In the genomic region with DNA sequence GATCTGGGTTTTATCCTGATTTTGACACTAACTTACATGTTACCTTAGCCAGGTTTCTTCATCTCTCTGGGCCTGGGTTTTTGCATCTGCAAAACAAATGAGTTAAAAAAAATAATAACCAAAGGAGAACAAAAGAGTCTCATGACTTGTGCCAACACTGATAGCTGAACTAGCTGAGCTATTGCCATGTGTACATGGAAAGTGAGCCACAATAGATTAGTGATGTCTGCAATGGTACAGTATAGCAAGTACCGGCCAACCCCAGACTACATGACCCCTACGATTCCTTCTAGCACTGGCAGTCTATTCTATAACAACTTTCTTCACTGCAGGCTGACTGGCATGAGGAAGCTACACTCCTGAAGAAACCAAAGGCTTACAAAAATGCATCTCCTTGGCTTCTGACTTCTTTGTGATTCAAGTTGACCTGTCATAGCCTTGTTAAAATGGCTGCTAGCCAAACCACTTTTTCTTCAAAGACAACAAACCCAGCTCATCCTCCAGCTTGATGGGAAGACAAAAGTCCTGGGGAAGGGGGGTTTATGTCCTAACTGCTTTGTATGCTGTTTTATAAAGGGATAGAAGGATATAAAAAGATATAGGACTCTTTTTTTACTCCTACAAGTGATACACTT, we compare ENCODE assay signal across 20 cellular contexts.
DNase-seq lines count a peak whose midpoint lies in the region; ATAC-seq and TF ChIP-seq lines count a peak whose summit lies in the region.
"Had no signal": no experiment of that assay in that cellular context is flagged by ENCODE, and none has a peak within 500 bp of the region (broad histone marks: within the 10 kb centered on the region; RNA-seq: fewer than 3 reads in every experiment).

No MANE protein-coding gene starts in this region.

- TF ChIP-seq CTCF in OCI-LY3 (IDR thresholded peaks at IDR 0.05; ENCODE audit: low read depth, low read length) (no peak), CD14-positive monocyte (IDR thresholded peaks at IDR 0.05) (no peak)

- H3K27me3 Mint-ChIP-seq in CD8-positive, alpha-beta memory T cell = no peaks in the 10 kb centered on the region
- H3K27me3 Mint-ChIP-seq in CD14-positive monocyte (ENCODE audit: low read depth in 3 of 3) = peaks cover 0 to 2% (median 0%) of the 10 kb centered on the region in 3 donors
- H3K27me3 Mint-ChIP-seq: activated CD8-positive, alpha-beta T cell treated with anti-CD3 and anti-CD28 coated beads for 36 hours had no signal

- peak overlapping the region; percentile 65; the same call in 1 of the 2 replicates for H3K4me3 ChIP-seq in OCI-LY3 (ENCODE audit: low read length)
- H3K4me3 ChIP-seq in CD8-positive, alpha-beta memory T cell (ENCODE audit: low read length) = no peak overlapping the region
- H3K4me3 ChIP-seq: hepatocyte, lower lobe of right lung, neural progenitor cell, suprapubic skin had no signal

- DNase-seq in iris pigment epithelial cell (ENCODE audit: low read depth) = peak; percentile 36
- DNase-seq in CD8-positive, alpha-beta memory T cell = no peak
- DNase-seq in CD14-positive monocyte (ENCODE audit: low spot score) = no peak
- DNase-seq in activated T-cell treated with anti-CD3 and anti-CD28 coated beads, Interleukin-2, amount 50 U/mL, for 48 hours = no peak
- DNase-seq in globus pallidus (ENCODE audit: low spot score) = no peak
- DNase-seq: activated CD8-positive, alpha-beta T cell treated with anti-CD3 and anti-CD28 coated beads for 36 hours; activated naive CD4-positive, alpha-beta T cell treated with anti-CD3 and anti-CD28 coated beads for 36 hours; cerebellar nuclear complex; lower lobe of right lung; NCI-H1105 treated with DMSO at 0.1 percent for 48 hours; NCI-H526; SHP77; small intestine had no signal

- H4K20me1 ChIP-seq in OCI-LY3 (ENCODE audit: insufficient read depth, low read length) = no peaks in the 10 kb centered on the region

- no peaks in the 10 kb centered on the region for H3K4me1 Mint-ChIP-seq in CD8-positive, alpha-beta memory T cell
- peaks cover 13% of the 10 kb centered on the region for H3K4me1 Mint-ChIP-seq in CD14-positive monocyte

- peak overlapping the region; percentile 98 for H3K4me2 ChIP-seq in OCI-LY3 (ENCODE audit: low read length)
- H3K4me2 ChIP-seq: hepatocyte had no signal

- H3K79me2 ChIP-seq in OCI-LY3 (ENCODE audit: low read length) = no peaks in the 10 kb centered on the region
- H3K79me2 ChIP-seq: hepatocyte had no signal

- peak overlapping the region; percentile 40; the same call in 1 of the 2 replicates for H3K9ac ChIP-seq in OCI-LY3 (ENCODE audit: low read length)
- H3K9ac ChIP-seq: neural progenitor cell had no signal

- POLR2A ChIA-PET in CD8-positive, alpha-beta memory T cell (lab: Charles Lee) = no interaction called here

- H3K9me3 Mint-ChIP-seq in CD8-positive, alpha-beta memory T cell = no peaks in the 10 kb centered on the region
- H3K9me3 Mint-ChIP-seq in CD14-positive monocyte = no peaks in the 10 kb centered on the region
- H3K9me3 Mint-ChIP-seq: activated CD8-positive, alpha-beta T cell treated with anti-CD3 and anti-CD28 coated beads for 36 hours; activated naive CD4-positive, alpha-beta T cell treated with anti-CD3 and anti-CD28 coated beads for 36 hours; neural progenitor cell had no signal

- no peaks in the 10 kb centered on the region for H3K36me3 ChIP-seq in OCI-LY3 (replicated peaks; ENCODE audit: low read depth, low read length)
- H3K36me3 ChIP-seq in CD8-positive, alpha-beta memory T cell (ENCODE audit: insufficient read depth, low read length) = no peaks in the 10 kb centered on the region
- H3K36me3 ChIP-seq: lower lobe of right lung, neural progenitor cell, suprapubic skin had no signal

- peak overlapping the region; percentile 37; the same call in 1 of the 2 replicates for H2AFZ ChIP-seq in OCI-LY3 (ENCODE audit: low read depth, low read length)
- H2AFZ ChIP-seq: hepatocyte, neural progenitor cell had no signal

- no peaks in the 10 kb centered on the region for H3K27me3 ChIP-seq in OCI-LY3 (ENCODE audit: low read depth, low read length)
- H3K27me3 ChIP-seq in CD8-positive, alpha-beta memory T cell (ENCODE audit: insufficient read depth, low read length, poor library complexity, severe bottlenecking) = no peaks in the 10 kb centered on the region
- H3K27me3 ChIP-seq: hepatocyte, neural progenitor cell, suprapubic skin had no signal

- H3K9me3 ChIP-seq in OCI-LY3 (ENCODE audit: insufficient read depth, low read length) = no peaks in the 10 kb centered on the region
- H3K9me3 ChIP-seq in CD8-positive, alpha-beta memory T cell (ENCODE audit: low read length) = no peaks in the 10 kb centered on the region
- H3K9me3 ChIP-seq: lower lobe of right lung, suprapubic skin had no signal

- CTCF ChIA-PET in CD8-positive, alpha-beta memory T cell (lab: Charles Lee) = no interaction called here

- intact Hi-C loops in CD14-positive monocyte (cut with micrococcal nuclease) = no loop called here

- H3K4me3 Mint-ChIP-seq in CD8-positive, alpha-beta memory T cell = no peak overlapping the region
- H3K4me3 Mint-ChIP-seq in CD14-positive monocyte = no peak overlapping the region
- H3K4me3 Mint-ChIP-seq: activated CD8-positive, alpha-beta T cell treated with anti-CD3 and anti-CD28 coated beads for 36 hours; activated naive CD4-positive, alpha-beta T cell treated with anti-CD3 and anti-CD28 coated beads for 36 hours; neural progenitor cell had no signal

- ATAC-seq in GM18867 (IDR thresholded peaks at IDR 0.05; ENCODE audit: unreplicated experiment) = peak; percentile 18
- peak; percentile 12 for ATAC-seq in HG02642 (IDR thresholded peaks at IDR 0.05; ENCODE audit: poor library complexity, unreplicated experiment)
- ATAC-seq: activated CD8-positive, alpha-beta T cell treated with anti-CD3 and anti-CD28 coated beads for 36 hours; lower lobe of right lung had no signal

- peaks cover 65% of the 10 kb centered on the region for H3K4me1 ChIP-seq in OCI-LY3 (ENCODE audit: low read length)
- no peaks in the 10 kb centered on the region for H3K4me1 ChIP-seq in CD8-positive, alpha-beta memory T cell (ENCODE audit: insufficient read depth, low read length)

- H3K27ac Mint-ChIP-seq in CD8-positive, alpha-beta memory T cell = no peak overlapping the region
- no peak overlapping the region for H3K27ac Mint-ChIP-seq in CD14-positive monocyte
- H3K27ac Mint-ChIP-seq: activated CD8-positive, alpha-beta T cell treated with anti-CD3 and anti-CD28 coated beads for 36 hours; activated naive CD4-positive, alpha-beta T cell treated with anti-CD3 and anti-CD28 coated beads for 36 hours had no signal

- peak overlapping the region; percentile 71 for H3K27ac ChIP-seq in OCI-LY3 (ENCODE audit: low read length)
- H3K27ac ChIP-seq in CD8-positive, alpha-beta memory T cell (ENCODE audit: low read depth, low read length) = no peak overlapping the region
- H3K27ac ChIP-seq: C4-2B, hepatocyte, lower lobe of right lung, neural progenitor cell, suprapubic skin had no signal

- H3K36me3 Mint-ChIP-seq in CD8-positive, alpha-beta memory T cell = no peaks in the 10 kb centered on the region
- H3K36me3 Mint-ChIP-seq in CD14-positive monocyte = no peaks in the 10 kb centered on the region
- H3K36me3 Mint-ChIP-seq: neural progenitor cell had no signal
